ENCODE assay signal across 1 cellular context in the genomic region with DNA sequence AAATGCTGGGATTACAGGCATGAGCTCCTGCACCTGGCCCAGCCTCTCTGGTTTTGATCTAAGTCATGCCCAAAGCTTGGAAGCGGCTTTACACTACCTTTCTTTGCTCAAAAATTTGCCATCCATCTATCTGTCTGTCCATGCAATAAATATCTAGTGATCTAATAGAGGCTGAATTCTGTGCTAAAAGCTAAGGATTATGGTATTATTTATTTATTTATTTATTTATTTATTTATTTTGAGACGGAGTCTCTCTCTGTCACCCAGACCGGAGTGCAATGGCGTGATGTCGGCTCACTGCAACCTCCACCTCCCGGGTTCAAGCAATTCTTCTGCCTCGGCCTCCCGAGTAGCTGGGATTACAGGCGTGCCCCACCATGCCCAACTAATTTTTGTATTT.
TF ChIP-seq lines count a peak whose summit lies in the region.

No MANE protein-coding gene starts in this region.

TF ChIP-seq in HEK293, 187 proteins besides CTCF, POLR2A, EP300 and RAD21:
- peak; percentile 30; the same call in 1 of the 2 replicates for TF ChIP-seq ZNF426 (tag by site-specific recombination; IDR thresholded peaks at IDR 0.05)
- peak; percentile 52; the same call in 1 of the 2 replicates for TF ChIP-seq ZNF518A (tag by site-specific recombination; conservative IDR thresholded peaks at IDR 0.05; ENCODE audit: low read depth)
